ENCODE assay signal across 8 cellular contexts in genomic region chr1:215567491-215568286, GRCh38. TPM values are rescaled to one million over a fixed set of nuclear protein-coding genes. Genes with fewer than 3 reads are reported as not detected.
DNase-seq lines count a peak whose midpoint lies in the region; ATAC-seq and TF ChIP-seq lines count a peak whose summit lies in the region.

No MANE protein-coding gene starts in this region.

- under 1% methylated on average over 31 of the region's 63 CpGs for WGBS in hepatocyte (ENCODE audit: low lambda C conversion rate, missing lambda C conversion rate)

- peak overlapping the region; percentile 93 for H3K4me3 Mint-ChIP-seq in GM23338

- peak; percentile 85 for ATAC-seq in GM23338
- peak; percentile 77 for ATAC-seq in RWPE2 (ENCODE audit: low read depth)

- no peaks in the 10 kb centered on the region for H3K9me3 ChIP-seq in RWPE2 (ENCODE audit: severe bottlenecking)
- H3K9me3 ChIP-seq in ascending aorta: no peaks in the 10 kb centered on the region
- H3K9me3 ChIP-seq in hepatocyte (ENCODE audit: low read depth): no peaks in the 10 kb centered on the region

- H3K27me3 ChIP-seq in GM23338 (ENCODE audit: insufficient read depth) (no peaks in the 10 kb centered on the region), RWPE2 (ENCODE audit: insufficient read depth, poor library complexity, severe bottlenecking) (no peaks in the 10 kb centered on the region), ascending aorta (no peaks in the 10 kb centered on the region), hepatocyte (no peaks in the 10 kb centered on the region), rectal smooth muscle tissue (ENCODE audit: control insufficient read depth, insufficient read depth, low read length) (no peaks in the 10 kb centered on the region)

- H2AFZ ChIP-seq in GM23338 (peak overlapping the region; percentile 75), hepatocyte (peak overlapping the region; percentile 72)

- H3K27ac ChIP-seq in GM23338 (ENCODE audit: low read depth) (peak overlapping the region; percentile 91), RWPE2 (ENCODE audit: poor library complexity, severe bottlenecking) (peak overlapping the region; percentile 86), ascending aorta (peak overlapping the region; percentile 86 to 97), hepatocyte (peak overlapping the region; percentile 97), rectal smooth muscle tissue (ENCODE audit: low read depth, low read length) (peak overlapping the region; percentile 98)

- peak overlapping the region; percentile 66 for H3K9ac ChIP-seq in rectal smooth muscle tissue (ENCODE audit: low read length)

- H3K4me1 ChIP-seq in GM23338 (ENCODE audit: insufficient read depth): peaks cover 25% of the 10 kb centered on the region
- H3K4me1 ChIP-seq in RWPE2 (ENCODE audit: insufficient read depth, poor library complexity, severe bottlenecking): peaks cover 6% of the 10 kb centered on the region
- peaks cover 4 to 14% of the 10 kb centered on the region in 2 donors for H3K4me1 ChIP-seq in ascending aorta
- peaks cover 26% of the 10 kb centered on the region for H3K4me1 ChIP-seq in hepatocyte (ENCODE audit: insufficient read depth)
- H3K4me1 ChIP-seq in rectal smooth muscle tissue (ENCODE audit: control insufficient read depth, insufficient read depth, low read length): peaks cover 13% of the 10 kb centered on the region

- H3K27ac Mint-ChIP-seq in GM23338: peak overlapping the region; percentile 93

- H3K79me2 ChIP-seq in GM23338 (replicated peaks; ENCODE audit: insufficient read depth): peaks cover 51% of the 10 kb centered on the region
- peaks cover 55% of the 10 kb centered on the region for H3K79me2 ChIP-seq in hepatocyte

- H3K4me2 ChIP-seq in GM23338: peak overlapping the region; percentile 85
- H3K4me2 ChIP-seq in hepatocyte: peak overlapping the region; percentile 84

- intact Hi-C loops in ascending aorta (cut with DNase I): loop anchor here (5.0 kb wide), 1 partner anchor 40 kb away; no protein-coding TSS in a partner anchor

- no peaks in the 10 kb centered on the region for H3F3A ChIP-seq in GM23338 (replicated peaks; ENCODE audit: low read depth)

- H3K4me3 ChIP-seq in GM23338 (peak overlapping the region; percentile 93), RWPE2 (ENCODE audit: severe bottlenecking) (peak overlapping the region; percentile 71), ascending aorta (peak overlapping the region; percentile 93 to 98), hepatocyte (peak overlapping the region; percentile 63), rectal smooth muscle tissue (ENCODE audit: low read length) (peak overlapping the region; percentile 77)

- H3K36me3 ChIP-seq in GM23338 (ENCODE audit: insufficient read depth): no peaks in the 10 kb centered on the region
- H3K36me3 ChIP-seq in RWPE2 (ENCODE audit: low read depth): no peaks in the 10 kb centered on the region
- no peaks in the 10 kb centered on the region for H3K36me3 ChIP-seq in ascending aorta
- H3K36me3 ChIP-seq in hepatocyte (replicated peaks; ENCODE audit: insufficient read depth, low read depth): no peaks in the 10 kb centered on the region
- no peaks in the 10 kb centered on the region for H3K36me3 ChIP-seq in rectal smooth muscle tissue (ENCODE audit: control insufficient read depth, insufficient read depth, low read length)

- DNase-seq in GF-D8 (lab: John Stamatoyannopoulos, UW) (peak; percentile 26), GM23338 (ENCODE audit: low spot score) (peak; percentile 63), KBM-7 (peak; percentile 69), RWPE2 (ENCODE audit: low spot score) (no peak), ascending aorta (ENCODE audit: low spot score in 2 of 2) (peak in 1 of 2 donors; percentile 68), hepatocyte (ENCODE audit: low spot score) (peak; percentile 64)
- no peak for DNase-seq in central memory CD4-positive, alpha-beta T cell

- in situ Hi-C loops in KBM-7 (cut with MboI; ENCODE audit: low pct_unique_long_range_greater_than_20kb, low sequenced_read_pairs): no loop called here

- no peaks in the 10 kb centered on the region for H3K9me3 Mint-ChIP-seq in GM23338

- TF ChIP-seq CTCF in GM23338 (conservative IDR thresholded peaks at IDR 0.05; ENCODE audit: low read depth in 2 of 2) (no peak), RWPE2 (IDR thresholded peaks at IDR 0.05; ENCODE audit: poor library complexity, severe bottlenecking) (no peak), ascending aorta (IDR thresholded peaks at IDR 0.05) (no peak), hepatocyte (IDR thresholded peaks at IDR 0.05; ENCODE audit: poor library complexity) (no peak)

- H4K20me1 ChIP-seq in GM23338 (replicated peaks; ENCODE audit: insufficient read depth) (peaks cover 16% of the 10 kb centered on the region), hepatocyte (ENCODE audit: insufficient read depth, poor library complexity, severe bottlenecking) (peaks cover 15% of the 10 kb centered on the region)

- H3K9me2 ChIP-seq in GM23338 (ENCODE audit: insufficient read depth): no peaks in the 10 kb centered on the region
- H3K9me2 ChIP-seq in hepatocyte (replicated peaks; ENCODE audit: insufficient read depth): no peaks in the 10 kb centered on the region

- H3K4me1 Mint-ChIP-seq in GM23338: peaks cover 16% of the 10 kb centered on the region

- H3K27me3 Mint-ChIP-seq in GM23338 (ENCODE audit: insufficient read depth, low read depth, poor library complexity): no peaks in the 10 kb centered on the region

- H3K36me3 Mint-ChIP-seq in GM23338 (ENCODE audit: low read depth): no peaks in the 10 kb centered on the region; the same call in 2 of the 3 replicates

TF ChIP-seq in GM23338, 12 proteins besides CTCF, POLR2A, EP300 and RAD21:
- TF ChIP-seq ETS1 (IDR thresholded peaks at IDR 0.05) (no peak), POLR2AphosphoS5 (IDR thresholded peaks at IDR 0.05; ENCODE audit: low read depth) (no peak; the same call in 1 of the 2 replicates), ZNF114 (CRISPR knock-in tag; IDR thresholded peaks at IDR 0.05) (no peak), REST (IDR thresholded peaks at IDR 0.05; ENCODE audit: unreplicated experiment) (no peak), NANOG (IDR thresholded peaks at IDR 0.05; ENCODE audit: borderline replicate concordance) (no peak), JUNB (IDR thresholded peaks at IDR 0.05; ENCODE audit: unreplicated experiment) (no peak), ZNF331 (CRISPR knock-in tag; IDR thresholded peaks at IDR 0.05; ENCODE audit: low read depth) (no peak), EZH2phosphoT487 (IDR thresholded peaks at IDR 0.05; ENCODE audit: unreplicated experiment) (no peak)

RNA-seq across cellular contexts. Expression of gene KCTD3, which starts 0.6 kb away (rescaled TPM):
- total RNA-seq in GM23338 (2014; rRNA removed; shearing (Covaris generic)): 53.1 and 60.3 TPM in 2 replicates
- polyA plus RNA-seq in GM23338 (2016; fragmentation: Nextera tagmentation; extraction: Ambion mirVana): 29.4 and 30.1 TPM in 2 replicates
- total RNA-seq in ascending aorta: 55.8 TPM
- 55.3 and 61.2 TPM in 2 replicates for total RNA-seq in hepatocyte
- polyA plus RNA-seq in hepatocyte: 32.3 and 36.7 TPM in 2 replicates

Comparison
In these comparisons a context has a peak if more than half of its experiments do, and no peak if none do; other contexts are left out.
1. DNase-seq: peak in GF-D8 (single experiment), GM23338 (single experiment), KBM-7 (single experiment) and hepatocyte (single experiment); none in RWPE2 (single experiment) and central memory CD4-positive, alpha-beta T cell (single experiment).
2. Peak in every context shown above with its lines, with median percentiles within 50 percentile points of each other: H3K27ac ChIP-seq and H3K4me3 ChIP-seq.